Comparison of ENCODE assay signal across 22 cellular contexts in genomic region chr5:111973946-111974345, GRCh38.
DNase-seq lines count a peak whose midpoint lies in the region; ATAC-seq and TF ChIP-seq lines count a peak whose summit lies in the region.
"Had no signal": no experiment of that assay in that cellular context is flagged by ENCODE, and none has a peak within 500 bp of the region (broad histone marks: within the 10 kb centered on the region; RNA-seq: fewer than 3 reads in every experiment).

No MANE protein-coding gene starts in this region.

- CTCF ChIA-PET in IMR-90 (lab: Yijun Ruan, JAX) = no interaction called here

- peak; percentile 27 for DNase-seq in DMS79 treated with DMSO at 0.1 percent for 48 hours (lab: John Stamatoyannopoulos, UW)
- no peak for DNase-seq in DMS79 (lab: John Stamatoyannopoulos, UW)
- no peak for DNase-seq in IMR-90
- peak; percentile 18 for DNase-seq in fibroblast of the aortic adventitia (ENCODE audit: low read depth)
- DNase-seq in retina = no peak
- DNase-seq in HAP-1 (ENCODE audit: low spot score in 2 of 2) = no peak
- DNase-seq: CD4-positive, alpha-beta memory T cell; DMS153; EL; GOT3; NCI-H1417 treated with DMSO at 0.1 percent for 48 hours; NCI-H187; NCI-H510A; NK-92 treated with Interleukin-12 subunit alpha and Interleukin-12 subunit beta, amount 100 ng/mL, for 24 hours; SIG-M5 had no signal

- H3K27me3 ChIP-seq in IMR-90 (ENCODE audit: control insufficient read depth, insufficient read depth, low read length) (no peaks in the 10 kb centered on the region), HAP-1 (ENCODE audit: low read depth) (no peaks in the 10 kb centered on the region)
- H3K27me3 ChIP-seq: BLaER1 treated with 17β-estradiol and CSF1 and Interleukin-3, amounts not matched to agents 10 nM and 100 nM had no signal

- no peak overlapping the region for H2AK5ac ChIP-seq in IMR-90 (ENCODE audit: low read depth, low read length)

- H2AFZ ChIP-seq in IMR-90 (replicated peaks; ENCODE audit: low read length, poor library complexity) = no peak overlapping the region

- no peaks in the 10 kb centered on the region for H4K20me1 ChIP-seq in IMR-90 (ENCODE audit: insufficient read depth, low read length)
- H4K20me1 ChIP-seq: BLaER1 treated with 17β-estradiol and CSF1 and Interleukin-3, amounts not matched to agents 10 nM and 100 nM had no signal

- H3K14ac ChIP-seq in IMR-90 (replicated peaks; ENCODE audit: low read depth, low read length) = no peak overlapping the region

- no peak for TF ChIP-seq RAD21 in IMR-90 (IDR thresholded peaks at IDR 0.05; ENCODE audit: low read length)

- POLR2A ChIA-PET in IMR-90 (lab: Charles Lee; ENCODE audit: unreplicated experiment) = no interaction called here

- H4K5ac ChIP-seq in IMR-90 (ENCODE audit: low read depth, low read length) = no peak overlapping the region

- H2AK9ac ChIP-seq in IMR-90 (replicated peaks; ENCODE audit: low read depth, low read length, poor library complexity) = no peak overlapping the region

- H3K9me3 ChIP-seq in IMR-90 (ENCODE audit: control insufficient read depth, insufficient read depth, low read length) (no peaks in the 10 kb centered on the region), HAP-1 (no peaks in the 10 kb centered on the region)
- H3K9me3 ChIP-seq: BLaER1 treated with 17β-estradiol and CSF1 and Interleukin-3, amounts not matched to agents 10 nM and 100 nM had no signal

- no peaks in the 10 kb centered on the region for H3K79me1 ChIP-seq in IMR-90 (ENCODE audit: low read depth in 1 of 2, low read length in 2 of 2)

- H3K4me1 Mint-ChIP-seq in brain = peaks cover 28% of the 10 kb centered on the region
- H3K4me1 Mint-ChIP-seq: CD4-positive, alpha-beta memory T cell had no signal

- H3K4me2 ChIP-seq in IMR-90 (ENCODE audit: low read depth, low read length) = peak overlapping the region; percentile 12; the same call in 1 of the 2 replicates
- H3K4me2 ChIP-seq: BLaER1 treated with 17β-estradiol and CSF1 and Interleukin-3, amounts not matched to agents 10 nM and 100 nM; KMS-11 had no signal

- peak overlapping the region; percentile 5; the same call in 1 of the 3 replicates for H2BK15ac ChIP-seq in IMR-90 (ENCODE audit: low read depth, low read length)

- dilution Hi-C loops in IMR-90 (cut with HindIII; ENCODE audit: low sequenced_read_pairs, unreplicated experiment) = no loop called here

- no peak overlapping the region for H3K4ac ChIP-seq in IMR-90 (ENCODE audit: low read depth, low read length)

- peaks cover 7% of the 10 kb centered on the region for H3K9me1 ChIP-seq in IMR-90 (ENCODE audit: insufficient read depth, low read length)

- H3K9ac ChIP-seq in IMR-90 (ENCODE audit: low read depth, low read length) = no peak overlapping the region
- H3K9ac ChIP-seq: BLaER1 treated with 17β-estradiol and CSF1 and Interleukin-3, amounts not matched to agents 10 nM and 100 nM; KMS-11 had no signal

- no peak overlapping the region for H2BK120ac ChIP-seq in IMR-90 (ENCODE audit: low read depth, low read length)

- H3K4me1 ChIP-seq in IMR-90 (ENCODE audit: control insufficient read depth, insufficient read depth, low read length) (peaks cover 12% of the 10 kb centered on the region), HAP-1 (no peaks in the 10 kb centered on the region)
- H3K4me1 ChIP-seq: BLaER1 treated with 17β-estradiol and CSF1 and Interleukin-3, amounts not matched to agents 10 nM and 100 nM had no signal

- no peak for TF ChIP-seq POLR2A in IMR-90 (IDR thresholded peaks at IDR 0.05; ENCODE audit: low read depth, low read length)

- no CpG with 5 or more reads among the region's 2 CpGs for WGBS in IMR-90 (ENCODE audit: extremely low coverage in 2 of 2, insufficient read length in 1 of 2), 2 experiments

- no peak overlapping the region for H3K27ac ChIP-seq in IMR-90 (ENCODE audit: insufficient read depth, low read length)
- H3K27ac ChIP-seq: 22Rv1; BLaER1 treated with 17β-estradiol and CSF1 and Interleukin-3, amounts not matched to agents 10 nM and 100 nM; KMS-11 had no signal

- ATAC-seq in IMR-90 (ENCODE audit: low read depth) (peak; percentile 52), GM19023 (IDR thresholded peaks at IDR 0.05; ENCODE audit: unreplicated experiment) (no peak)
- ATAC-seq: HCT116, Panc1 had no signal

- intact Hi-C loops in IMR-90 (cut with micrococcal nuclease) = no loop called here

- TF ChIP-seq CTCF in IMR-90 (conservative IDR thresholded peaks at IDR 0.05; ENCODE audit: low read depth, low read length) (no peak), brain (conservative IDR thresholded peaks at IDR 0.05) (no peak), fibroblast of the aortic adventitia (IDR thresholded peaks at IDR 0.05; ENCODE audit: insufficient read depth, low read length) (no peak)

- no peak overlapping the region for H4K8ac ChIP-seq in IMR-90 (ENCODE audit: low read depth in 2 of 2, low read length in 2 of 2)

- no peaks in the 10 kb centered on the region for H3K36me3 Mint-ChIP-seq in brain
- H3K36me3 Mint-ChIP-seq: CD4-positive, alpha-beta memory T cell had no signal

- H3K23ac ChIP-seq in IMR-90 (ENCODE audit: low read depth, low read length) = no peak overlapping the region

- H3K4me3 ChIP-seq in IMR-90 (ENCODE audit: insufficient read depth, low read depth, low read length) (no peak overlapping the region), fibroblast of the aortic adventitia (ENCODE audit: low read depth, low read length) (no peak overlapping the region), HAP-1 (no peak overlapping the region)
- H3K4me3 ChIP-seq: BLaER1 treated with 17β-estradiol and CSF1 and Interleukin-3, amounts not matched to agents 10 nM and 100 nM had no signal

- H3K27ac Mint-ChIP-seq in brain = peak overlapping the region in 3 of 5 experiments; percentile 1 to 10 (median 1)
- H3K27ac Mint-ChIP-seq: CD4-positive, alpha-beta memory T cell had no signal

- H3K18ac ChIP-seq in IMR-90 (ENCODE audit: low read depth, low read length) = no peak overlapping the region; the same call in 1 of the 2 replicates

- no peak overlapping the region for H2BK20ac ChIP-seq in IMR-90 (ENCODE audit: low read depth, low read length)

- H3K56ac ChIP-seq in IMR-90 (ENCODE audit: extremely low read depth, insufficient read depth, low read length) = no peak overlapping the region

- no TSS peak for BruUV-seq in IMR-90 (replicated peaks; lab: Mats Ljungman, UMichigan)

- H3K9me3 Mint-ChIP-seq in brain = no peaks in the 10 kb centered on the region

- H3K4me3 Mint-ChIP-seq in brain = no peak overlapping the region

- in situ Hi-C loops in IMR-90 (cut with MboI; ENCODE audit: low sequenced_read_pairs) = no loop called here
- in situ Hi-C loops in HAP-1 (cut with MboI; ENCODE audit: low sequenced_read_pairs) = no loop called here

- peak overlapping the region; percentile 1 for H2BK5ac ChIP-seq in IMR-90 (ENCODE audit: low read depth, low read length, poor library complexity, severe bottlenecking)

- H3K27me3 Mint-ChIP-seq in brain = no peaks in the 10 kb centered on the region

- H4K91ac ChIP-seq in IMR-90 (ENCODE audit: insufficient read depth, low read depth, low read length) = no peak overlapping the region

- no peaks in the 10 kb centered on the region for H3K36me3 ChIP-seq in IMR-90 (ENCODE audit: control insufficient read depth, insufficient read depth, low read length)
- H3K36me3 ChIP-seq in HAP-1 (replicated peaks) = no peaks in the 10 kb centered on the region
- H3K36me3 ChIP-seq: BLaER1 treated with 17β-estradiol and CSF1 and Interleukin-3, amounts not matched to agents 10 nM and 100 nM had no signal

TF ChIP-seq in IMR-90, 13 proteins besides CTCF, POLR2A, EP300 and RAD21:
- no peak for TF ChIP-seq RFX5 (IDR thresholded peaks at IDR 0.05; ENCODE audit: low read depth, low read length)
- TF ChIP-seq BHLHE40 (IDR thresholded peaks at IDR 0.05; ENCODE audit: low read depth, low read length) = no peak
- no peak for TF ChIP-seq MAFK (IDR thresholded peaks at IDR 0.05; ENCODE audit: low read depth, low read length)
- no peak for TF ChIP-seq SMC3 (IDR thresholded peaks at IDR 0.05; ENCODE audit: low read depth, low read length)
- TF ChIP-seq ELK1 (IDR thresholded peaks at IDR 0.05; ENCODE audit: borderline replicate concordance, low read depth, low read length) = no peak
- TF ChIP-seq CHD1 (IDR thresholded peaks at IDR 0.05; ENCODE audit: low read depth, low read length) = no peak
- no peak for TF ChIP-seq FOS (IDR thresholded peaks at IDR 0.05; ENCODE audit: low read depth, low read length)
- no peak for TF ChIP-seq RCOR1 (IDR thresholded peaks at IDR 0.05; ENCODE audit: insufficient replicate concordance, low read length)

Comparison
In these comparisons a context has a peak if more than half of its experiments do, and no peak if none do; other contexts are left out.
1. DNase-seq: peak in DMS79 treated with DMSO at 0.1 percent for 48 hours (single experiment) and fibroblast of the aortic adventitia (single experiment); none in DMS79 (single experiment), IMR-90 (single experiment), retina (single experiment) and HAP-1 (0 of 2).